Comparison of ENCODE assay signal across 13 cellular contexts in the genomic region with DNA sequence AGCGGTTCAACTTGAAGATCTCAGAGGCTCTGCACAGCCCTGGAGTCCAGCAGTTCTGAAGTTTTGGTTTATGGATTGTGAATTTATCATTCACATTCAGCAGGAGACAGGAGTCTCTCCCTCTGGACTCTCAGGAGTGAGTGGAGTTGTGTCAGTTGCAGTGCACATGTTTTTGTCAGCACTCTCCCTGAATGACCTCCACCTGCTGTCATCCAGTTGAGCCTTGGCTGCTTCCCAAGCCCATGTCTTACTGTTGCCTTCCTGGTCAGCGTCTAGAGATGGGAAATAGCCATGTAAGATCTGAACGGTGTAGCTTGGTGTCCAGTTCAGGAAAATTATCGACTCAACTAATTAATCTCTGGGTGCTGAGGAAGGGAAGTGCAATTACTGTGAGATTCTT.
DNase-seq lines count a peak whose midpoint lies in the region; ATAC-seq, FAIRE-seq and TF ChIP-seq lines count a peak whose summit lies in the region.
"Had no signal": no experiment of that assay in that cellular context is flagged by ENCODE, and none has a peak within 500 bp of the region (broad histone marks: within the 10 kb centered on the region; RNA-seq: fewer than 3 reads in every experiment).

No MANE protein-coding gene starts in this region.

- peaks cover 41% of the 10 kb centered on the region for H3K36me3 Mint-ChIP-seq in activated naive CD8-positive, alpha-beta T cell
- H3K36me3 Mint-ChIP-seq in naive thymus-derived CD4-positive, alpha-beta T cell, result peaks cover 30 to 83% (median 68%) of the 10 kb centered on the region in 5 donors
- H3K36me3 Mint-ChIP-seq in endothelial cell (ENCODE audit: low read depth, unreplicated experiment), result peaks cover 43% of the 10 kb centered on the region

- no peak for TF ChIP-seq POLR2A in Peyer's patch (IDR thresholded peaks at IDR 0.05)

- intact Hi-C loops in naive thymus-derived CD4-positive, alpha-beta T cell (cut with micrococcal nuclease), result no loop called here

- H3K4me3 Mint-ChIP-seq in activated naive CD8-positive, alpha-beta T cell, result peak overlapping the region; percentile 81
- H3K4me3 Mint-ChIP-seq in naive thymus-derived CD4-positive, alpha-beta T cell, result peak overlapping the region; percentile 52 to 83 (median 70)
- no peak overlapping the region for H3K4me3 Mint-ChIP-seq in endothelial cell (ENCODE audit: unreplicated experiment)

- TF ChIP-seq CTCF in omental fat pad (IDR thresholded peaks at IDR 0.05) (no peak), Peyer's patch (IDR thresholded peaks at IDR 0.05) (no peak), endothelial cell (IDR thresholded peaks at IDR 0.05; ENCODE audit: unreplicated experiment) (no peak)

- H3K4me3 ChIP-seq in naive thymus-derived CD4-positive, alpha-beta T cell (ENCODE audit: low read length), result no peak overlapping the region
- no peak overlapping the region for H3K4me3 ChIP-seq in Peyer's patch
- H3K4me3 ChIP-seq: thoracic aorta had no signal

- peak; percentile 90 for FAIRE-seq in HTR-8/SVneo (lab: Jason Lieb, UNC)
- FAIRE-seq: GM12892 had no signal

- no peaks in the 10 kb centered on the region for H3K27me3 ChIP-seq in naive thymus-derived CD4-positive, alpha-beta T cell (ENCODE audit: control insufficient read depth in 2 of 2, insufficient read depth in 2 of 2, low read length in 2 of 2)
- H3K27me3 ChIP-seq in Peyer's patch, result no peaks in the 10 kb centered on the region

- H3K27ac Mint-ChIP-seq in activated naive CD8-positive, alpha-beta T cell, result peak overlapping the region; percentile 99
- H3K27ac Mint-ChIP-seq in naive thymus-derived CD4-positive, alpha-beta T cell, result peak overlapping the region in 8 of 9 donors; percentile 86 to 97 (median 92)
- H3K27ac Mint-ChIP-seq in endothelial cell (ENCODE audit: unreplicated experiment), result no peak overlapping the region

- H3K27ac ChIP-seq in naive thymus-derived CD4-positive, alpha-beta T cell (ENCODE audit: low read depth, low read length), result peak overlapping the region; percentile 65
- peak overlapping the region in 1 of 4 donors; percentile 3 for H3K27ac ChIP-seq in Peyer's patch
- H3K27ac ChIP-seq: thoracic aorta had no signal

- peaks cover 65 to 66% of the 10 kb centered on the region in 2 donors for H3K4me1 ChIP-seq in naive thymus-derived CD4-positive, alpha-beta T cell (ENCODE audit: control insufficient read depth in 2 of 2, insufficient read depth in 2 of 2, low read length in 2 of 2)
- H3K4me1 ChIP-seq in Peyer's patch, result no peaks in the 10 kb centered on the region

- no peaks in the 10 kb centered on the region for H3K9me3 Mint-ChIP-seq in activated naive CD8-positive, alpha-beta T cell (ENCODE audit: low read depth)
- no peaks in the 10 kb centered on the region for H3K9me3 Mint-ChIP-seq in naive thymus-derived CD4-positive, alpha-beta T cell
- no peaks in the 10 kb centered on the region for H3K9me3 Mint-ChIP-seq in endothelial cell (ENCODE audit: unreplicated experiment)

- CTCF ChIA-PET in naive thymus-derived CD4-positive, alpha-beta T cell (lab: Charles Lee), result interaction anchor here (0.7 to 1.1 kb wide), 3 partner anchors 54 to 161 kb away, joined by 3 to 7 read pairs (median 3); no protein-coding TSS in a partner anchor

- DNase-seq in NCI-H524 (lab: John Stamatoyannopoulos, UW) (peak; percentile 58 to 73), NCI-H524 treated with DMSO at 0.1 percent for 48 hours (lab: John Stamatoyannopoulos, UW) (no peak), HTR-8/SVneo (ENCODE audit: insufficient read length, low spot score) (no peak), omental fat pad (ENCODE audit: low spot score) (no peak), Peyer's patch (no peak), endothelial cell (ENCODE audit: low spot score) (no peak)
- DNase-seq in naive thymus-derived CD4-positive, alpha-beta T cell, result no peak
- DNase-seq: cerebellar nuclear complex, IMR-90, T-helper 9 cell had no signal

- ATAC-seq in naive thymus-derived CD4-positive, alpha-beta T cell, result no peak
- no peak for ATAC-seq in omental fat pad (ENCODE audit: low FRiP score)

- no peaks in the 10 kb centered on the region for H3K9me3 ChIP-seq in naive thymus-derived CD4-positive, alpha-beta T cell (ENCODE audit: control insufficient read depth in 2 of 3, low read length in 3 of 3)
- H3K9me3 ChIP-seq in Peyer's patch, result no peaks in the 10 kb centered on the region
- H3K9me3 ChIP-seq: thoracic aorta had no signal

- peaks cover 86% of the 10 kb centered on the region for H3K4me1 Mint-ChIP-seq in activated naive CD8-positive, alpha-beta T cell (ENCODE audit: low read depth)
- peaks cover 65 to 98% (median 94%) of the 10 kb centered on the region in 7 donors for H3K4me1 Mint-ChIP-seq in naive thymus-derived CD4-positive, alpha-beta T cell
- peaks cover 2% of the 10 kb centered on the region for H3K4me1 Mint-ChIP-seq in endothelial cell (ENCODE audit: unreplicated experiment)

- H3K27me3 Mint-ChIP-seq in activated naive CD8-positive, alpha-beta T cell, result no peaks in the 10 kb centered on the region
- H3K27me3 Mint-ChIP-seq in naive thymus-derived CD4-positive, alpha-beta T cell, result no peaks in the 10 kb centered on the region
- H3K27me3 Mint-ChIP-seq in endothelial cell (ENCODE audit: unreplicated experiment), result no peaks in the 10 kb centered on the region

- POLR2A ChIA-PET in naive thymus-derived CD4-positive, alpha-beta T cell (lab: Charles Lee), result interaction anchor here (0.6 to 2.8 kb wide), 4 partner anchors 21 to 292 kb away, joined by 3 to 11 read pairs (median 4); a partner anchor contains a TSS

- peaks cover 26 to 45% (median 43%) of the 10 kb centered on the region in 3 experiments for H3K36me3 ChIP-seq in naive thymus-derived CD4-positive, alpha-beta T cell (ENCODE audit: control insufficient read depth in 2 of 3, insufficient read depth in 3 of 3, low read length in 3 of 3)
- H3K36me3 ChIP-seq in Peyer's patch, result no peaks in the 10 kb centered on the region
- H3K36me3 ChIP-seq: thoracic aorta had no signal

Comparison
In these comparisons a context has a peak if more than half of its experiments do, and no peak if none do; other contexts are left out.
1. DNase-seq: peak in NCI-H524 (2 of 2); none in NCI-H524 treated with DMSO at 0.1 percent for 48 hours (single experiment), HTR-8/SVneo (single experiment), naive thymus-derived CD4-positive, alpha-beta T cell (0 of 9), omental fat pad (single experiment), Peyer's patch (0 of 3) and endothelial cell (single experiment).